1 cellular context compared by ENCODE assay signal in genomic region chr12:132765366-132765765, GRCh38.
TF ChIP-seq lines count a peak whose summit lies in the region.

No MANE protein-coding gene starts in this region.

TF ChIP-seq in GM23338, 12 proteins besides CTCF, POLR2A, EP300 and RAD21 (continued from another document):
- TF ChIP-seq ZNF114 (CRISPR knock-in tag; IDR thresholded peaks at IDR 0.05) (no peak), REST (IDR thresholded peaks at IDR 0.05; ENCODE audit: unreplicated experiment) (no peak), CREB1 (CRISPR knock-in tag; IDR thresholded peaks at IDR 0.05; ENCODE audit: low read depth) (no peak), ZNF462 (CRISPR knock-in tag; IDR thresholded peaks at IDR 0.05) (no peak)
